ENCODE assay signal across 15 cellular contexts in genomic region chr3:192818126-192818525, GRCh38.
DNase-seq lines count a peak whose midpoint lies in the region; ATAC-seq and TF ChIP-seq lines count a peak whose summit lies in the region.
"Had no signal": no experiment of that assay in that cellular context is flagged by ENCODE, and none has a peak within 500 bp of the region (broad histone marks: within the 10 kb centered on the region; RNA-seq: fewer than 3 reads in every experiment).

No MANE protein-coding gene starts in this region.

- H3K79me2 ChIP-seq in HCT116 (ENCODE audit: insufficient read depth, low read length), result no peaks in the 10 kb centered on the region
- peaks cover 9% of the 10 kb centered on the region for H3K79me2 ChIP-seq in osteoblast (ENCODE audit: insufficient read depth, low read length)

- DNase-seq in activated CD4-positive, alpha-beta T cell treated with anti-CD3 and anti-CD28 coated beads, Interleukin-2, amount 10 ng/mL, durations not matched to agents 24 days and 14 days, result no peak
- DNase-seq in activated CD4-positive, alpha-beta T cell treated with anti-CD3 and anti-CD28 coated beads for 36 hours, result no peak
- DNase-seq in HCT116 (ENCODE audit: low read depth, low spot score) (no peak), osteoblast (ENCODE audit: insufficient read length, low spot score, missing footprints) (no peak), COLO829 (ENCODE audit: low spot score) (no peak)
- no peak for DNase-seq in activated naive CD8-positive, alpha-beta T cell treated with anti-CD3 and anti-CD28 coated beads, Interleukin-2, amount 50 U/mL, for 24 hours
- DNase-seq: activated naive CD4-positive, alpha-beta T cell treated with anti-CD3 and anti-CD28 coated beads for 36 hours; COR-L47; heart right ventricle; NCI-H1694 treated with DMSO at 0.1 percent for 48 hours; NCI-H526 treated with DMSO at 0.1 percent for 48 hours had no signal

- H2AFZ ChIP-seq in HCT116 (ENCODE audit: low read depth, low read length, poor library complexity, severe bottlenecking), result no peak overlapping the region
- no peak overlapping the region for H2AFZ ChIP-seq in osteoblast (ENCODE audit: low read length)
- H2AFZ ChIP-seq: PC-9 had no signal

- peaks cover 8 to 22% of the 10 kb centered on the region in 2 experiments; a peak in 3 of 4 replicates for H3K4me1 ChIP-seq in HCT116 (ENCODE audit: control insufficient read depth in 1 of 2, insufficient read depth in 2 of 2, low read length in 2 of 2)
- H3K4me1 ChIP-seq in osteoblast (ENCODE audit: insufficient read depth, low read length), result peaks cover 34% of the 10 kb centered on the region

- no peak for TF ChIP-seq POLR2A in HCT116 (IDR thresholded peaks at IDR 0.05; ENCODE audit: borderline replicate concordance, extremely low read depth, insufficient read depth, insufficient read length)

- TF ChIP-seq CTCF in HCT116 (IDR thresholded peaks at IDR 0.05 in 2 of 3, conservative IDR thresholded peaks at IDR 0.05 in 1 of 3; ENCODE audit: borderline replicate concordance in 1 of 3, insufficient read depth in 1 of 3, low read depth in 2 of 3, low read length in 2 of 3) (no peak), osteoblast (IDR thresholded peaks at IDR 0.05; ENCODE audit: extremely low read depth, low read depth, low read length) (no peak)

- H3K27me3 ChIP-seq in HCT116 (ENCODE audit: insufficient read depth, low read length) (no peaks in the 10 kb centered on the region), osteoblast (ENCODE audit: insufficient read depth, low read length) (no peaks in the 10 kb centered on the region)
- H3K27me3 ChIP-seq: heart right ventricle had no signal

- H3K9ac ChIP-seq in HCT116 (ENCODE audit: low read length), result no peak overlapping the region

- H3K9me2 ChIP-seq in HCT116 (ENCODE audit: insufficient read depth), result no peaks in the 10 kb centered on the region

- TF ChIP-seq RAD21 in HCT116 (IDR thresholded peaks at IDR 0.05; ENCODE audit: low read depth), result no peak

- peak overlapping the region; percentile 94 for H3K27ac Mint-ChIP-seq in activated CD4-positive, alpha-beta T cell treated with anti-CD3 and anti-CD28 coated beads, Interleukin-2, amount 10 ng/mL, durations not matched to agents 24 days and 14 days
- H3K27ac Mint-ChIP-seq in activated CD4-positive, alpha-beta T cell treated with anti-CD3 and anti-CD28 coated beads for 36 hours, result no peak overlapping the region
- peak overlapping the region; percentile 29 for H3K27ac Mint-ChIP-seq in activated naive CD8-positive, alpha-beta T cell treated with anti-CD3 and anti-CD28 coated beads, Interleukin-2, amount 50 U/mL, for 24 hours

- BruUV-seq in HCT116 (replicated peaks; lab: Mats Ljungman, UMichigan), result no TSS peak

- intact Hi-C loops in activated CD4-positive, alpha-beta T cell treated with anti-CD3 and anti-CD28 coated beads, Interleukin-2, amount 10 ng/mL, durations not matched to agents 24 days and 14 days (cut with micrococcal nuclease), result loop anchor here (2.0 kb wide), 1 partner anchor 141 kb away; no protein-coding TSS in a partner anchor
- intact Hi-C loops in activated CD4-positive, alpha-beta T cell treated with anti-CD3 and anti-CD28 coated beads for 36 hours (cut with DNase I, micrococcal nuclease), result loop anchor here (2.0 to 10.0 kb wide), 4 partner anchors 75 to 754 kb away; partner anchors contain the start of gene MB21D2 (in 1 of the 2)
- intact Hi-C loops in HCT116 (cut with micrococcal nuclease), result loop anchor here (10.0 kb wide), 1 partner anchor 407 kb away; no protein-coding TSS in a partner anchor

- ATAC-seq in activated CD4-positive, alpha-beta T cell treated with anti-CD3 and anti-CD28 coated beads for 36 hours, result no peak
- ATAC-seq in HCT116 (no peak), GM21737 (IDR thresholded peaks at IDR 0.05; ENCODE audit: unreplicated experiment) (no peak), HG02623 (IDR thresholded peaks at IDR 0.05; ENCODE audit: unreplicated experiment) (no peak)
- no peak for ATAC-seq in activated naive CD8-positive, alpha-beta T cell treated with anti-CD3 and anti-CD28 coated beads, Interleukin-2, amount 50 U/mL, for 24 hours

- H4K20me1 ChIP-seq in HCT116 (ENCODE audit: insufficient read depth) (no peaks in the 10 kb centered on the region), osteoblast (ENCODE audit: insufficient read depth, low read length) (peaks cover 4% of the 10 kb centered on the region)

- H3K36me3 ChIP-seq in HCT116 (ENCODE audit: control insufficient read depth in 1 of 2, insufficient read depth in 2 of 2, low read length in 2 of 2), result no peaks in the 10 kb centered on the region
- H3K36me3 ChIP-seq in osteoblast (ENCODE audit: insufficient read depth, low read length), result no peaks in the 10 kb centered on the region
- H3K36me3 ChIP-seq: heart right ventricle had no signal

- H3K36me3 Mint-ChIP-seq in activated CD4-positive, alpha-beta T cell treated with anti-CD3 and anti-CD28 coated beads, Interleukin-2, amount 10 ng/mL, durations not matched to agents 24 days and 14 days (ENCODE audit: low read depth), result no peaks in the 10 kb centered on the region
- H3K36me3 Mint-ChIP-seq in activated CD4-positive, alpha-beta T cell treated with anti-CD3 and anti-CD28 coated beads for 36 hours (ENCODE audit: low read depth), result no peaks in the 10 kb centered on the region
- H3K36me3 Mint-ChIP-seq in activated naive CD8-positive, alpha-beta T cell treated with anti-CD3 and anti-CD28 coated beads, Interleukin-2, amount 50 U/mL, for 24 hours (ENCODE audit: low read depth), result no peaks in the 10 kb centered on the region

- peaks cover 2% of the 10 kb centered on the region for H3K27me3 Mint-ChIP-seq in activated CD4-positive, alpha-beta T cell treated with anti-CD3 and anti-CD28 coated beads, Interleukin-2, amount 10 ng/mL, durations not matched to agents 24 days and 14 days
- H3K27me3 Mint-ChIP-seq in activated CD4-positive, alpha-beta T cell treated with anti-CD3 and anti-CD28 coated beads for 36 hours, result peaks cover 11% of the 10 kb centered on the region
- H3K27me3 Mint-ChIP-seq in activated naive CD8-positive, alpha-beta T cell treated with anti-CD3 and anti-CD28 coated beads, Interleukin-2, amount 50 U/mL, for 24 hours, result peaks cover 2% of the 10 kb centered on the region

- CTCF ChIA-PET in activated CD4-positive, alpha-beta T cell treated with anti-CD3 and anti-CD28 coated beads for 36 hours (lab: Charles Lee), result interaction anchor here (0.6 to 8.7 kb wide), 4 partner anchors 22 to 225 kb away, joined by 3 to 87 read pairs (median 7); no protein-coding TSS in a partner anchor
- CTCF ChIA-PET in HCT116 (lab: Charles Lee), result interaction anchor here (2.8 kb wide), 1 partner anchor 223 kb away, joined by 22 read pairs; no protein-coding TSS in a partner anchor

- peaks cover 52% of the 10 kb centered on the region for H3K4me1 Mint-ChIP-seq in activated CD4-positive, alpha-beta T cell treated with anti-CD3 and anti-CD28 coated beads, Interleukin-2, amount 10 ng/mL, durations not matched to agents 24 days and 14 days
- peaks cover 20% of the 10 kb centered on the region for H3K4me1 Mint-ChIP-seq in activated CD4-positive, alpha-beta T cell treated with anti-CD3 and anti-CD28 coated beads for 36 hours
- H3K4me1 Mint-ChIP-seq in activated naive CD8-positive, alpha-beta T cell treated with anti-CD3 and anti-CD28 coated beads, Interleukin-2, amount 50 U/mL, for 24 hours, result peaks cover 35% of the 10 kb centered on the region

- H3K9me3 Mint-ChIP-seq in activated CD4-positive, alpha-beta T cell treated with anti-CD3 and anti-CD28 coated beads, Interleukin-2, amount 10 ng/mL, durations not matched to agents 24 days and 14 days, result no peaks in the 10 kb centered on the region
- H3K9me3 Mint-ChIP-seq in activated CD4-positive, alpha-beta T cell treated with anti-CD3 and anti-CD28 coated beads for 36 hours (ENCODE audit: low read depth), result no peaks in the 10 kb centered on the region
- H3K9me3 Mint-ChIP-seq in activated naive CD8-positive, alpha-beta T cell treated with anti-CD3 and anti-CD28 coated beads, Interleukin-2, amount 50 U/mL, for 24 hours, result no peaks in the 10 kb centered on the region
- H3K9me3 Mint-ChIP-seq: activated naive CD4-positive, alpha-beta T cell treated with anti-CD3 and anti-CD28 coated beads for 36 hours had no signal

- H3K27ac ChIP-seq in HCT116 (ENCODE audit: low read depth, low read length) (no peak overlapping the region), osteoblast (ENCODE audit: low read depth, low read length) (peak overlapping the region; percentile 42)
- H3K27ac ChIP-seq: SK-N-MC had no signal

- H3K4me3 ChIP-seq in HCT116 (replicated peaks in 1 of 2; ENCODE audit: low read depth in 1 of 2, low read length in 2 of 2) (no peak overlapping the region), osteoblast (ENCODE audit: insufficient read depth, low read length) (no peak overlapping the region)
- H3K4me3 ChIP-seq: heart right ventricle, PC-9, SK-N-MC had no signal

- RAD21 ChIA-PET in HCT116 (lab: Charles Lee; ENCODE audit: low non-redundant PET in 1 of 2, low total read pairs in 2 of 2, uncharacterized antibody in 2 of 2, unreplicated experiment in 2 of 2), result interaction anchor here in 1 of 2 experiments (1.4 kb wide), 1 partner anchor 222 kb away, joined by 10 read pairs; no protein-coding TSS in a partner anchor

- POLR2A ChIA-PET in activated CD4-positive, alpha-beta T cell treated with anti-CD3 and anti-CD28 coated beads for 36 hours (lab: Charles Lee), result no interaction called here
- POLR2A ChIA-PET in HCT116 (lab: Charles Lee), result interaction anchor here (0.7 kb wide), 1 partner anchor 63 kb away, joined by 3 read pairs; no protein-coding TSS in a partner anchor

- no peaks in the 10 kb centered on the region for H3K9me3 ChIP-seq in HCT116 (ENCODE audit: control insufficient read depth in 1 of 2, insufficient read depth in 1 of 2, low read depth in 1 of 2, low read length in 2 of 2)
- H3K9me3 ChIP-seq in osteoblast (ENCODE audit: low read depth, low read length), result no peaks in the 10 kb centered on the region
- H3K9me3 ChIP-seq: heart right ventricle had no signal

- H3K4me3 Mint-ChIP-seq in activated CD4-positive, alpha-beta T cell treated with anti-CD3 and anti-CD28 coated beads, Interleukin-2, amount 10 ng/mL, durations not matched to agents 24 days and 14 days, result peak overlapping the region; percentile 25
- no peak overlapping the region for H3K4me3 Mint-ChIP-seq in activated CD4-positive, alpha-beta T cell treated with anti-CD3 and anti-CD28 coated beads for 36 hours
- no peak overlapping the region for H3K4me3 Mint-ChIP-seq in activated naive CD8-positive, alpha-beta T cell treated with anti-CD3 and anti-CD28 coated beads, Interleukin-2, amount 50 U/mL, for 24 hours
- H3K4me3 Mint-ChIP-seq: activated naive CD4-positive, alpha-beta T cell treated with anti-CD3 and anti-CD28 coated beads for 36 hours had no signal

- 0 out of 2 replicates have a peak overlapping the region, but pooled peaks have one; percentile 61 for H3K4me2 ChIP-seq in HCT116 (ENCODE audit: low read length)
- H3K4me2 ChIP-seq in osteoblast (ENCODE audit: insufficient read depth, low read length), result no peak overlapping the region

TF ChIP-seq in HCT116, 20 proteins besides CTCF, POLR2A, EP300 and RAD21 (continues in another document):
- TF ChIP-seq SRF (IDR thresholded peaks at IDR 0.05; ENCODE audit: low read depth) (no peak), ZFX (IDR thresholded peaks at IDR 0.05) (no peak), EGR1 (IDR thresholded peaks at IDR 0.05; ENCODE audit: low read depth) (no peak)
